In genomic region chrX:126820700-126821420, GRCh38 we compare ENCODE assay signal across 33 cellular contexts. TPM values are rescaled to one million over a fixed set of nuclear protein-coding genes. Genes with fewer than 3 reads are reported as not detected.
DNase-seq lines count a peak whose midpoint lies in the region; ATAC-seq, FAIRE-seq and TF ChIP-seq lines count a peak whose summit lies in the region.
"Had no signal": no experiment of that assay in that cellular context is flagged by ENCODE, and none has a peak within 500 bp of the region (broad histone marks: within the 10 kb centered on the region; RNA-seq: fewer than 3 reads in every experiment).

No MANE protein-coding gene starts in this region.

- intact Hi-C loops in kidney (cut with DNase I), result no loop called here
- intact Hi-C loops in sciatic nerve (cut with DNase I), result no loop called here

- TF ChIP-seq CTCF in cardiac muscle cell (IDR thresholded peaks at IDR 0.05; ENCODE audit: low read depth, low read length) (no peak), kidney (IDR thresholded peaks at IDR 0.05; ENCODE audit: borderline replicate concordance, extremely low read depth, insufficient read depth) (no peak)

- H3K4me1 ChIP-seq in cardiac muscle cell (ENCODE audit: low read depth) (peaks cover 4% of the 10 kb centered on the region), kidney (ENCODE audit: control insufficient read depth in 1 of 2, insufficient read depth in 1 of 2, low read depth in 1 of 2, low read length in 2 of 2) (no peaks in the 10 kb centered on the region)
- H3K4me1 ChIP-seq: BLaER1 treated with 17β-estradiol and CSF1 and Interleukin-3, amounts not matched to agents 10 nM and 100 nM; esophagus squamous epithelium; gastrocnemius medialis; vagina had no signal

- H3K9me3 ChIP-seq in cardiac muscle cell (ENCODE audit: low read depth) (no peaks in the 10 kb centered on the region), kidney (ENCODE audit: control insufficient read depth in 1 of 2, low read length in 2 of 2) (no peaks in the 10 kb centered on the region)
- H3K9me3 ChIP-seq: gastrocnemius medialis, vagina had no signal

- H3K36me3 ChIP-seq in H7 (replicated peaks; ENCODE audit: control insufficient read depth, insufficient read depth, low read length), result no peaks in the 10 kb centered on the region
- H3K36me3 ChIP-seq in cardiac muscle cell, result no peaks in the 10 kb centered on the region
- H3K36me3 ChIP-seq in kidney (ENCODE audit: control insufficient read depth in 1 of 2, insufficient read depth in 2 of 2, low read length in 2 of 2), result no peaks in the 10 kb centered on the region
- H3K36me3 ChIP-seq: BLaER1 treated with 17β-estradiol and CSF1 and Interleukin-3, amounts not matched to agents 10 nM and 100 nM; esophagus squamous epithelium; gastrocnemius medialis; vagina had no signal

- no peak overlapping the region for H3K9ac ChIP-seq in kidney (ENCODE audit: low read length in 2 of 2)
- H3K9ac ChIP-seq: BLaER1 treated with 17β-estradiol and CSF1 and Interleukin-3, amounts not matched to agents 10 nM and 100 nM had no signal

- H3K27me3 ChIP-seq in H7 (ENCODE audit: control insufficient read depth, insufficient read depth, low read length) (no peaks in the 10 kb centered on the region), cardiac muscle cell (no peaks in the 10 kb centered on the region)
- H3K27me3 ChIP-seq: esophagus squamous epithelium, gastrocnemius medialis, vagina had no signal

- peak overlapping the region; percentile 71 for H3K27ac ChIP-seq in cardiac muscle cell
- no peak overlapping the region for H3K27ac ChIP-seq in kidney (ENCODE audit: low read depth in 2 of 2, low read length in 2 of 2)
- H3K27ac ChIP-seq: BLaER1 treated with 17β-estradiol and CSF1 and Interleukin-3, amounts not matched to agents 10 nM and 100 nM; esophagus squamous epithelium; gastrocnemius medialis; vagina; VCaP had no signal

- ATAC-seq in sciatic nerve (no peak), HG02623 (IDR thresholded peaks at IDR 0.05; ENCODE audit: unreplicated experiment) (no peak)
- ATAC-seq: gastrocnemius medialis; HCT116; naive thymus-derived CD8-positive, alpha-beta T cell; stimulated activated memory B cell treated with anti-CD40 and anti-IgM and Interleukin-4, amounts not matched to agents 10 μg/mL and 1 μg/mL and 100 μg/mL, for 72 hours had no signal

- DNase-seq in H7 (peak; percentile 2), NCI-H510A treated with DMSO at 0.1 percent for 48 hours (lab: John Stamatoyannopoulos, UW) (peak; percentile 49), cardiac muscle cell (ENCODE audit: low read depth in 1 of 2, low spot score in 1 of 2) (peak in 1 of 2 donors; percentile 70), kidney (peak; percentile 10), sciatic nerve (ENCODE audit: low spot score) (no peak), retina (no peak), NCI-H1092 treated with DMSO at 0.1 percent for 48 hours (lab: John Stamatoyannopoulos, UW) (no peak)
- DNase-seq: activated CD4-positive, alpha-beta T cell treated with anti-CD3 and anti-CD28 coated beads, Interleukin-2, amount 10 ng/mL, durations not matched to agents 24 days and 14 days; activated naive CD4-positive, alpha-beta T cell treated with anti-CD3 and anti-CD28 coated beads, Interleukin-2, amount 10 ng/mL, durations not matched to agents 7 days and 5 days; amniotic stem cell; COR-L47; cortex of kidney; esophagus squamous epithelium; gastrocnemius medialis; naive thymus-derived CD8-positive, alpha-beta T cell; NCI-H1105 treated with DMSO at 0.1 percent for 48 hours; NCI-H2081; stimulated activated CD4-positive, alpha-beta T cell treated with anti-CD3 and anti-CD28 coated beads, Interleukin-4, amount 100 ng/mL, for 1 hour had no signal

- H3K4me3 ChIP-seq in H7 (ENCODE audit: insufficient read depth, low read depth, low read length) (no peak overlapping the region), cardiac muscle cell (no peak overlapping the region), kidney (ENCODE audit: low read length in 2 of 2) (no peak overlapping the region)
- H3K4me3 ChIP-seq: BLaER1 treated with 17β-estradiol and CSF1 and Interleukin-3, amounts not matched to agents 10 nM and 100 nM; esophagus squamous epithelium; gastrocnemius medialis; vagina had no signal

- no peak for FAIRE-seq in kidney (lab: Jason Lieb, UNC)
- FAIRE-seq: bronchial epithelial cell had no signal

RNA-seq across cellular contexts. Expression of gene PRR32, which starts 1.3 kb away (rescaled TPM):
- not detected in 2 replicates for total RNA-seq in H7 (2014; rRNA removed; shearing (Covaris generic))
- total RNA-seq in cardiac muscle cell (1.5 TPM in 1 of 2 replicates, not detected in the other), kidney (not detected), sciatic nerve (not detected)
- polyA plus RNA-seq in cardiac muscle cell (1.7 TPM in 1 of 2 replicates, not detected in the other), kidney (ENCODE audit: insufficient read depth, low read depth, low replicate concordance) (not detected)
- total RNA-seq: activated CD4-positive, alpha-beta T cell treated with anti-CD3 and anti-CD28 coated beads, Interleukin-2, amount 10 ng/mL, durations not matched to agents 24 days and 14 days; bronchial epithelial cell; Daoy; esophagus squamous epithelium; mesothelial cell of epicardium; naive thymus-derived CD8-positive, alpha-beta T cell; NCI-H460; osteocyte; RPMI7951; temporal lobe; vagina had no signal
- polyA plus RNA-seq: AG04450; IgD-negative memory B cell; naive thymus-derived CD8-positive, alpha-beta T cell had no signal

Comparison
In these comparisons a context has a peak if more than half of its experiments do, and no peak if none do; other contexts are left out.
1. DNase-seq: peak in H7 (single experiment), NCI-H510A treated with DMSO at 0.1 percent for 48 hours (single experiment) and kidney (single experiment); none in sciatic nerve (single experiment), retina (single experiment) and NCI-H1092 treated with DMSO at 0.1 percent for 48 hours (single experiment).